13 cellular contexts compared by ENCODE assay signal in the genomic region with DNA sequence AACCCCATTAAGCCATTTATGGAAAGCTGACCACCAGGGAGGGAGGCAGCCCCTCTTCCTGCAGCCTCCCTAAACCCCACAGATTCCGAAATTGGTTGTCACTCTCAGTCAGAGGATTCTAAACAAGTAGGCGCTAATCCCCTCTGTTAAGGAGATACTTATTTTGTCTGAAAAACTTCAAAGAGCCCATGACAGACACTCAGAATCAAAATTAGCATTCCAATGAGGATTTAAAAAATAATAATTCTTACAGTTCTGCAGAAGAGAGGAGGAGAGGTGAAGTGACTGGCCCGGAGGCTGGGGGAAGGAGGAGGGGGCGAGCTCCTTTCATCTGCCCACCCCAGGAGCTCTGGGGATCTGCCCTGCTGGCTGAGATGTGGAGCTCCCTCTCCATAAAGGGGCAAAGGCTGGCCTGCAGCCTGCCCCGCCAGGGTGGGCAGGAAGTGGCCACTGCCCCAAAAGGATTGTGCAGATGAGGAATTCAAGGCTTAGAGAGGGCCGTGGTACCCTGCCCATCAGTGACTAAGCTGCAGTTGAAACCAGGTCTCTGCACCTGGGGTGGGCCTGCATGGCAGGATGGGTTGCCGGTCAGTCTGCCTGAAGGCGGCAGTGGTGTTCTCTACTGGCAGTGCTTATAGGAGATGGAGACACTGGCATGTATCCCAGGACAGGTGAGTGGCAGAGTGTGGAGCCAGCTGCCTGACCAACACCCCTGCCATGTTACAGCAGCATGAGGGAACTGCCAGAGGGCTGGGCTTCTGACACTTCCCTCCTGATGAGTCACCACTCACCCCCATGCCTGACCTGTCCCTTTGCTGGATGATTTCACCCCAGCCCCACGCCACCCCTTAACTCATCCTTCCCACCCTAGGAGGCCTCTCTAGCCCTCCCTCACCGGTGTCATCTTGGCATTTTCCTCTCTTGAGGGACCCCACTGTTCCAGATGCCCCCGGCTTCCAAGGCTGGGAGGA.
A peak's percentile ranks its signal among the peaks of the same experiment; 100 is the strongest.
DNase-seq lines count a peak whose midpoint lies in the region; ATAC-seq and TF ChIP-seq lines count a peak whose summit lies in the region.
"Had no signal": no experiment of that assay in that cellular context is flagged by ENCODE, and none has a peak within 500 bp of the region (broad histone marks: within the 10 kb centered on the region; RNA-seq: fewer than 3 reads in every experiment).

No MANE protein-coding gene starts in this region.

- H3K79me2 ChIP-seq in GM23248 (ENCODE audit: insufficient read depth): no peaks in the 10 kb centered on the region

- H3K4me2 ChIP-seq in GM23248 (ENCODE audit: unreplicated experiment): no peak overlapping the region

- no peak overlapping the region for H3K9ac ChIP-seq in GM23248

- peak; percentile 42 for DNase-seq in GM23248
- peak; percentile 79 for DNase-seq in NCI-H2196 (lab: John Stamatoyannopoulos, UW; ENCODE audit: unreplicated experiment)
- no peak for DNase-seq in WTC11 (ENCODE audit: low spot score)
- DNase-seq in naive thymus-derived CD4-positive, alpha-beta T cell: no peak
- no peak for DNase-seq in psoas muscle
- no peak for DNase-seq in NCI-H1417 treated with DMSO at 0.1 percent for 48 hours (lab: John Stamatoyannopoulos, UW)
- no peak for DNase-seq in uterus
- DNase-seq: activated CD8-positive, alpha-beta memory T cell treated with anti-CD3 and anti-CD28 coated beads, Interleukin-2, amount 50 U/mL, for 4 hours; KBM-7; NCI-H510A treated with DMSO at 0.1 percent for 48 hours; small intestine; T-helper 2 cell had no signal

- POLR2A ChIA-PET in WTC11 (lab: Charles Lee): interaction anchor here (0.6 kb wide), 1 partner anchor 21 kb away, joined by 9 read pairs; no protein-coding TSS in a partner anchor
- POLR2A ChIA-PET in naive thymus-derived CD4-positive, alpha-beta T cell (lab: Charles Lee): no interaction called here

- no peaks in the 10 kb centered on the region for H3K9me3 Mint-ChIP-seq in WTC11
- peaks cover 0 to 1% (median 0%) of the 10 kb centered on the region in 11 donors for H3K9me3 Mint-ChIP-seq in naive thymus-derived CD4-positive, alpha-beta T cell

- intact Hi-C loops in naive thymus-derived CD4-positive, alpha-beta T cell (cut with micrococcal nuclease): no loop called here
- intact Hi-C loops in psoas muscle (cut with DNase I) (no loop called here), uterus (cut with DNase I; ENCODE audit: low total_unique reads) (no loop called here)

- no peaks in the 10 kb centered on the region; the same call in 1 of the 2 replicates for H3K27me3 ChIP-seq in GM23248 (replicated peaks; ENCODE audit: insufficient read depth)
- no peaks in the 10 kb centered on the region for H3K27me3 ChIP-seq in naive thymus-derived CD4-positive, alpha-beta T cell (ENCODE audit: control insufficient read depth in 2 of 2, insufficient read depth in 2 of 2, low read length in 2 of 2)
- no peaks in the 10 kb centered on the region for H3K27me3 ChIP-seq in psoas muscle (ENCODE audit: insufficient read depth in 3 of 3, low read length in 2 of 3)
- H3K27me3 ChIP-seq in uterus: no peaks in the 10 kb centered on the region

- ATAC-seq in WTC11: peak; percentile 9; the same call in 1 of the 2 replicates
- peak; percentile 70 for ATAC-seq in naive thymus-derived CD4-positive, alpha-beta T cell
- ATAC-seq in psoas muscle: no peak
- ATAC-seq in GM21515 (IDR thresholded peaks at IDR 0.05; ENCODE audit: unreplicated experiment): no peak

- H3K9me3 ChIP-seq in GM23248 (ENCODE audit: low read depth) (no peaks in the 10 kb centered on the region), psoas muscle (no peaks in the 10 kb centered on the region), uterus (no peaks in the 10 kb centered on the region)
- H3K9me3 ChIP-seq in naive thymus-derived CD4-positive, alpha-beta T cell (ENCODE audit: control insufficient read depth in 2 of 3, low read length in 3 of 3): no peaks in the 10 kb centered on the region

- H3K36me3 ChIP-seq in GM23248 (ENCODE audit: low read depth) (no peaks in the 10 kb centered on the region), psoas muscle (ENCODE audit: insufficient read depth in 1 of 2, low read depth in 1 of 2) (no peaks in the 10 kb centered on the region), uterus (no peaks in the 10 kb centered on the region)
- H3K36me3 ChIP-seq in naive thymus-derived CD4-positive, alpha-beta T cell (ENCODE audit: control insufficient read depth in 2 of 3, insufficient read depth in 3 of 3, low read length in 3 of 3): no peaks in the 10 kb centered on the region

- H3K4me1 Mint-ChIP-seq in WTC11: peaks cover 31% of the 10 kb centered on the region
- peaks cover 0 to 2% (median 0%) of the 10 kb centered on the region in 7 donors for H3K4me1 Mint-ChIP-seq in naive thymus-derived CD4-positive, alpha-beta T cell

- CTCF ChIA-PET in WTC11 (lab: Charles Lee): interaction anchor here (0.6 to 1.9 kb wide), 10 partner anchors 10 to 233 kb away, joined by 3 to 8 read pairs (median 4); partner anchors contain the start of gene LMO1
- CTCF ChIA-PET in naive thymus-derived CD4-positive, alpha-beta T cell (lab: Charles Lee): interaction anchor here (0.7 kb wide), 1 partner anchor 39 kb away, joined by 3 read pairs; no protein-coding TSS in a partner anchor

- H3F3A ChIP-seq in GM23248 (ENCODE audit: insufficient read depth): no peaks in the 10 kb centered on the region

- H3K4me1 ChIP-seq in GM23248 (ENCODE audit: insufficient read depth) (no peaks in the 10 kb centered on the region), psoas muscle (peaks cover 6% of the 10 kb centered on the region), uterus (no peaks in the 10 kb centered on the region)
- H3K4me1 ChIP-seq in naive thymus-derived CD4-positive, alpha-beta T cell (ENCODE audit: control insufficient read depth in 2 of 2, insufficient read depth in 2 of 2, low read length in 2 of 2): no peaks in the 10 kb centered on the region

- H3K27ac ChIP-seq in GM23248 (no peak overlapping the region), psoas muscle (no peak overlapping the region), uterus (no peak overlapping the region)
- H3K27ac ChIP-seq in naive thymus-derived CD4-positive, alpha-beta T cell (ENCODE audit: low read depth, low read length): no peak overlapping the region

- H3K36me3 Mint-ChIP-seq in WTC11: no peaks in the 10 kb centered on the region
- no peaks in the 10 kb centered on the region for H3K36me3 Mint-ChIP-seq in naive thymus-derived CD4-positive, alpha-beta T cell

- TF ChIP-seq CTCF in WTC11 (IDR thresholded peaks at IDR 0.05) (no peak), psoas muscle (IDR thresholded peaks at IDR 0.05) (no peak), uterus (IDR thresholded peaks at IDR 0.05) (no peak)

- H3K4me3 ChIP-seq in GM23248 (no peak overlapping the region), psoas muscle (no peak overlapping the region), uterus (no peak overlapping the region)
- H3K4me3 ChIP-seq in naive thymus-derived CD4-positive, alpha-beta T cell (ENCODE audit: low read length): no peak overlapping the region

- in situ Hi-C loops in GM23248 (cut with MboI): no loop called here

- no peak overlapping the region for H3K27ac Mint-ChIP-seq in WTC11
- peak overlapping the region in 1 of 9 donors; percentile 55 for H3K27ac Mint-ChIP-seq in naive thymus-derived CD4-positive, alpha-beta T cell

- H2AFZ ChIP-seq in GM23248: no peak overlapping the region

- no peaks in the 10 kb centered on the region for H4K20me1 ChIP-seq in GM23248 (ENCODE audit: insufficient read depth)

- no peaks in the 10 kb centered on the region for H3K27me3 Mint-ChIP-seq in WTC11 (ENCODE audit: low read depth)
- peaks cover 0 to 9% (median 7%) of the 10 kb centered on the region in 5 donors for H3K27me3 Mint-ChIP-seq in naive thymus-derived CD4-positive, alpha-beta T cell

- H3K4me3 Mint-ChIP-seq in WTC11: no peak overlapping the region
- H3K4me3 Mint-ChIP-seq in naive thymus-derived CD4-positive, alpha-beta T cell: no peak overlapping the region

- no peak for TF ChIP-seq POLR2A in uterus (IDR thresholded peaks at IDR 0.05)

- WGBS in GM23248 (ENCODE audit: low coverage in 1 of 2, low lambda C conversion rate in 2 of 2, missing lambda C conversion rate in 2 of 2), 2 experiments: 49 to 54% methylated on average over 11 of the region's 11 CpGs
- WGBS in psoas muscle, 3 donors: 79 to 87% (median 86%) methylated on average over 11 of the region's 11 CpGs

- no peaks in the 10 kb centered on the region for H3K9me2 ChIP-seq in GM23248 (ENCODE audit: insufficient read depth)

TF ChIP-seq in WTC11, 78 proteins besides CTCF, POLR2A, EP300 and RAD21 (continues in another document):
- TF ChIP-seq, protein P1, sequence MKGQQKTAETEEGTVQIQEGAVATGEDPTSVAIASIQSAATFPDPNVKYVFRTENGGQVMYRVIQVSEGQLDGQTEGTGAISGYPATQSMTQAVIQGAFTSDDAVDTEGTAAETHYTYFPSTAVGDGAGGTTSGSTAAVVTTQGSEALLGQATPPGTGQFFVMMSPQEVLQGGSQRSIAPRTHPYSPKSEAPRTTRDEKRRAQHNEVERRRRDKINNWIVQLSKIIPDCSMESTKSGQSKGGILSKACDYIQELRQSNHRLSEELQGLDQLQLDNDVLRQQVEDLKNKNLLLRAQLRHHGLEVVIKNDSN (CRISPR knock-in tag; IDR thresholded peaks at IDR 0.05): no peak
- TF ChIP-seq CBFB (CRISPR knock-in tag; IDR thresholded peaks at IDR 0.05; ENCODE audit: low read depth) (no peak), ESRRA (CRISPR knock-in tag; IDR thresholded peaks at IDR 0.05; ENCODE audit: borderline replicate concordance) (no peak), ELF4 (CRISPR knock-in tag; IDR thresholded peaks at IDR 0.05; ENCODE audit: low read depth) (no peak), ZNF138 (CRISPR knock-in tag; conservative IDR thresholded peaks at IDR 0.05) (no peak)

Comparison
In these comparisons a context has a peak if more than half of its experiments do, and no peak if none do; other contexts are left out.
1. DNase-seq: peak in GM23248 (single experiment) and NCI-H2196 (single experiment); none in WTC11 (single experiment), naive thymus-derived CD4-positive, alpha-beta T cell (0 of 9), psoas muscle (0 of 2), NCI-H1417 treated with DMSO at 0.1 percent for 48 hours (single experiment) and uterus (0 of 2).
2. ATAC-seq: peak in WTC11 (single experiment) and naive thymus-derived CD4-positive, alpha-beta T cell (single experiment); none in psoas muscle (0 of 4) and GM21515 (single experiment).